In genomic region chr9:76298497-76299144, GRCh38 we compare ENCODE assay signal across 14 cellular contexts.
DNase-seq lines count a peak whose midpoint lies in the region; ATAC-seq and TF ChIP-seq lines count a peak whose summit lies in the region.
"Had no signal": no experiment of that assay in that cellular context is flagged by ENCODE, and none has a peak within 500 bp of the region (broad histone marks: within the 10 kb centered on the region; RNA-seq: fewer than 3 reads in every experiment).

No MANE protein-coding gene starts in this region.

- H3K36me3 ChIP-seq in left ventricle myocardium inferior (no peaks in the 10 kb centered on the region), gastroesophageal sphincter (no peaks in the 10 kb centered on the region), transverse colon (peaks cover 0 to 5% (median 0%) of the 10 kb centered on the region in 4 donors)
- H3K36me3 ChIP-seq: prostate gland had no signal

- no peak for ATAC-seq in right cardiac atrium
- ATAC-seq in gastroesophageal sphincter = no peak
- ATAC-seq in HG03095 (IDR thresholded peaks at IDR 0.05; ENCODE audit: unreplicated experiment) = no peak

- H3K4me1 ChIP-seq in left ventricle myocardium inferior (peaks cover 7% of the 10 kb centered on the region), right cardiac atrium (ENCODE audit: control insufficient read depth, insufficient read depth, low read length) (no peaks in the 10 kb centered on the region), gastroesophageal sphincter (peaks cover 0 to 11% (median 0%) of the 10 kb centered on the region in 3 donors), transverse colon (peaks cover 0 to 15% (median 5%) of the 10 kb centered on the region in 4 donors)
- H3K4me1 ChIP-seq: prostate gland had no signal

- TF ChIP-seq EP300 in gastroesophageal sphincter (IDR thresholded peaks at IDR 0.05) = no peak
- no peak for TF ChIP-seq EP300 in transverse colon (IDR thresholded peaks at IDR 0.05; ENCODE audit: low read depth)

- H3K27ac ChIP-seq in left ventricle myocardium inferior (replicated peaks) (peak overlapping the region; percentile 72), right cardiac atrium (ENCODE audit: low read length) (no peak overlapping the region), gastroesophageal sphincter (peak overlapping the region in 3 of 4 donors; percentile 54 to 63 (median 57)), transverse colon (peak overlapping the region in 3 of 4 donors; percentile 44 to 61 (median 59))
- H3K27ac ChIP-seq: prostate gland had no signal

- no peak for DNase-seq in left ventricle myocardium inferior
- no peak for DNase-seq in right cardiac atrium
- peak; percentile 34 for DNase-seq in SK-N-DZ (ENCODE audit: low spot score)
- no peak for DNase-seq in transverse colon
- no peak for DNase-seq in activated CD4-positive, CD25-positive, alpha-beta regulatory T cell treated with anti-CD3 and anti-CD28 coated beads, Interleukin-2, amount 50 U/mL, for 72 hours
- DNase-seq in GM19238 (ENCODE audit: insufficient read length, low spot score) = no peak
- DNase-seq: activated T-cell treated with anti-CD3 and anti-CD28 coated beads, Interleukin-2, amount 50 U/mL, for 48 hours; EL; H7; hippocampal formation; NCI-H1417 treated with DMSO at 0.1 percent for 48 hours had no signal

- TF ChIP-seq POLR2A in gastroesophageal sphincter (IDR thresholded peaks at IDR 0.05) (no peak), transverse colon (IDR thresholded peaks at IDR 0.05) (no peak)

- in situ Hi-C loops in transverse colon (cut with MboI; ENCODE audit: low pct_ligation_motif_present in 1 of 4, low pct_unique_long_range_greater_than_20kb in 1 of 4, low sequenced_read_pairs in 3 of 4) = loop anchor here in 3 of 4 donors (25.0 kb wide), 2 partner anchors 411 to 1036 kb away; partner anchors contain the start of gene PCSK5 (in 2 of the 3)

- no peak for TF ChIP-seq CTCF in left ventricle myocardium inferior (IDR thresholded peaks at IDR 0.05; ENCODE audit: borderline replicate concordance)
- TF ChIP-seq CTCF in gastroesophageal sphincter (IDR thresholded peaks at IDR 0.05) = peak in 1 of 4 experiments; percentile 26
- TF ChIP-seq CTCF in transverse colon (IDR thresholded peaks at IDR 0.05) = no peak

- intact Hi-C loops in left ventricle myocardium inferior (cut with micrococcal nuclease) (no loop called here), right cardiac atrium (cut with DNase I) (loop anchor here in 1 of 4 donors (10.0 kb wide), 1 partner anchor 404 kb away; the partner anchor contains the start of gene PCSK5), transverse colon (cut with DNase I; ENCODE audit: low total_unique reads) (no loop called here)

- H3K4me3 ChIP-seq in left ventricle myocardium inferior = no peak overlapping the region
- no peak overlapping the region for H3K4me3 ChIP-seq in right cardiac atrium (ENCODE audit: low read length)
- H3K4me3 ChIP-seq in gastroesophageal sphincter = no peak overlapping the region
- H3K4me3 ChIP-seq in transverse colon = no peak overlapping the region
- H3K4me3 ChIP-seq: prostate gland had no signal

- 47% methylated on average over 3 of the region's 3 CpGs for WGBS in right cardiac atrium
- WGBS in gastroesophageal sphincter (ENCODE audit: low coverage in 1 of 2), 2 donors = 41 to 43% methylated on average over 3 of the region's 3 CpGs
- 37 to 53% methylated on average over 3 of the region's 3 CpGs for WGBS in transverse colon (ENCODE audit: low coverage in 1 of 2), 2 donors

- peaks cover 24% of the 10 kb centered on the region for H3K27me3 ChIP-seq in left ventricle myocardium inferior (ENCODE audit: low read depth)
- no peaks in the 10 kb centered on the region for H3K27me3 ChIP-seq in right cardiac atrium (ENCODE audit: control insufficient read depth, insufficient read depth)
- H3K27me3 ChIP-seq in gastroesophageal sphincter = peaks cover 1% of the 10 kb centered on the region
- no peaks in the 10 kb centered on the region for H3K27me3 ChIP-seq in transverse colon

- no peaks in the 10 kb centered on the region for H3K9me3 ChIP-seq in left ventricle myocardium inferior (replicated peaks)
- no peaks in the 10 kb centered on the region for H3K9me3 ChIP-seq in right cardiac atrium (ENCODE audit: control insufficient read depth, low read length)
- no peaks in the 10 kb centered on the region for H3K9me3 ChIP-seq in gastroesophageal sphincter
- H3K9me3 ChIP-seq in transverse colon = no peaks in the 10 kb centered on the region
- H3K9me3 ChIP-seq: prostate gland had no signal
